ENCODE assay signal across 28 cellular contexts in the genomic region with DNA sequence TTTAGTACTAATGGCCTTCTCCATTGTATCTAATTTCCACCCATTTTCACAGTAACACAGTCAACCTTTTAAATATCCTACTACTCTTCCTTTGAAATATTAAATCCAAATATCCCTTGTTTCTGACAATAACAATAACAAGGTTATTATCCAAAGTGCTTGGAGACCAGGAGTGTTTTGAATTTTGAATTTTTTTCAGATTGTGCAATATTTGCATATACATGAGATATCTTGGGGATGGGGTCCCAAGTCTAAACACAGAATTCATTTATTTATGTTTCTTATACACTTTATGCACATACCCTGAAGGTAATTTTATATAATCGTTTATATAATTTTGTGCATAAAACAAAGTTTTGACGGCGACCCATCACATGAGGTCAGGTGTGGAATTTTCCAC. TPM values are rescaled to one million over a fixed set of nuclear protein-coding genes. Genes with fewer than 3 reads are reported as not detected.
DNase-seq lines count a peak whose midpoint lies in the region; ATAC-seq, FAIRE-seq and TF ChIP-seq lines count a peak whose summit lies in the region.
"Had no signal": no experiment of that assay in that cellular context is flagged by ENCODE, and none has a peak within 500 bp of the region (broad histone marks: within the 10 kb centered on the region; RNA-seq: fewer than 3 reads in every experiment).

No MANE protein-coding gene starts in this region.

- DNase-seq in activated T-cell treated with anti-CD3 and anti-CD28 coated beads, Interleukin-2, amount 50 U/mL, for 72 hours = no peak
- DNase-seq in activated T-cell treated with anti-CD3 and anti-CD28 coated beads, Interleukin-2, amount 50 U/mL, for 48 hours = no peak
- no peak for DNase-seq in HepG2 (ENCODE audit: low spot score)
- DNase-seq in right lobe of liver = no peak
- DNase-seq in central memory CD8-positive, alpha-beta T cell (ENCODE audit: low spot score in 2 of 2) = no peak
- no peak for DNase-seq in GM20000 (ENCODE audit: low spot score)
- DNase-seq: AML-193; Caco-2; Calu3; CD4-positive, alpha-beta T cell; CD8-positive, alpha-beta T cell; DMS 273 treated with DMSO at 0.1 percent for 48 hours; DMS153; DMS53; DMS79; DND-41; EL; GDM1 had no signal

- H3K27ac ChIP-seq in HepG2 (ENCODE audit: extremely low read length, insufficient read depth, low read length) (no peak overlapping the region), right lobe of liver (no peak overlapping the region)
- H3K27ac ChIP-seq: 22Rv1; A549; BLaER1 treated with 17β-estradiol and CSF1 and Interleukin-3, amounts not matched to agents 10 nM and 100 nM; C4-2B had no signal

- intact Hi-C loops in HepG2 (cut with micrococcal nuclease; ENCODE audit: unreplicated experiment) (no loop called here), right lobe of liver (cut with DNase I) (no loop called here)

- no peak overlapping the region for H2AFZ ChIP-seq in HepG2 (ENCODE audit: low read length)

- TF ChIP-seq CTCF in HepG2 (CRISPR knock-in tag; IDR thresholded peaks at IDR 0.05) = no peak
- TF ChIP-seq CTCF in right lobe of liver (IDR thresholded peaks at IDR 0.05) = no peak
- TF ChIP-seq CTCF in GM20000 (IDR thresholded peaks at IDR 0.05; ENCODE audit: extremely low read depth, missing control alignments) = no peak

- peak overlapping the region; percentile 27 for H3K27ac Mint-ChIP-seq in activated T-cell treated with anti-CD3 and anti-CD28 coated beads, Interleukin-2, amount 50 U/mL, for 72 hours
- peak overlapping the region; percentile 49 for H3K27ac Mint-ChIP-seq in central memory CD8-positive, alpha-beta T cell (ENCODE audit: low read depth)
- H3K27ac Mint-ChIP-seq: B cell; CD4-positive, alpha-beta T cell; CD8-positive, alpha-beta T cell had no signal

- H3K4me1 ChIP-seq in HepG2 (ENCODE audit: insufficient read depth, low read length) (no peaks in the 10 kb centered on the region), right lobe of liver (no peaks in the 10 kb centered on the region)
- H3K4me1 ChIP-seq: A549, Caco-2 had no signal

- FAIRE-seq in HepG2 (lab: Jason Lieb, UNC) = no peak
- FAIRE-seq: A549, GM12878, GM12892, GM18507, GM19239 had no signal

- no TSS peak for BruUV-seq in HepG2 (replicated peaks; lab: Mats Ljungman, UMichigan)

- in situ Hi-C loops in HepG2 (cut with HindIII; ENCODE audit: extremely low pct_ligation_motif_present, low pct_unique_long_range_greater_than_20kb) = no loop called here

- POLR2A ChIA-PET in HepG2 (lab: Yijun Ruan, JAX) = no interaction called here

- TF ChIP-seq EP300 in HepG2 (IDR thresholded peaks at IDR 0.05; ENCODE audit: low read depth in 2 of 2, low read length in 2 of 2) (no peak), HepG2 (CRISPR knock-in tag; IDR thresholded peaks at IDR 0.05; ENCODE audit: borderline replicate concordance) (no peak)

- TF ChIP-seq POLR2A in HepG2 (IDR thresholded peaks at IDR 0.05; ENCODE audit: insufficient read depth in 1 of 2, low read depth in 2 of 2, low read length in 2 of 2) = no peak
- no peak for TF ChIP-seq POLR2A in right lobe of liver (IDR thresholded peaks at IDR 0.05)

- H3K79me2 ChIP-seq in HepG2 (ENCODE audit: insufficient read depth, low read length) = no peaks in the 10 kb centered on the region

- no peak overlapping the region for H3K4me3 Mint-ChIP-seq in activated T-cell treated with anti-CD3 and anti-CD28 coated beads, Interleukin-2, amount 50 U/mL, for 72 hours
- H3K4me3 Mint-ChIP-seq in central memory CD8-positive, alpha-beta T cell = no peak overlapping the region
- H3K4me3 Mint-ChIP-seq: B cell; CD4-positive, alpha-beta T cell; CD8-positive, alpha-beta T cell had no signal

- CTCF ChIA-PET in HepG2 (lab: Yijun Ruan, JAX; ENCODE audit: low intra/inter-chr PET ratio, low total read pairs) = no interaction called here

- peaks cover 0 to 2% of the 10 kb centered on the region in 2 donors for H3K36me3 Mint-ChIP-seq in activated T-cell treated with anti-CD3 and anti-CD28 coated beads, Interleukin-2, amount 50 U/mL, for 72 hours (ENCODE audit: insufficient read depth in 2 of 2)
- peaks cover 7% of the 10 kb centered on the region for H3K36me3 Mint-ChIP-seq in central memory CD8-positive, alpha-beta T cell (ENCODE audit: insufficient read depth)

- WGBS in HepG2 (ENCODE audit: low lambda C conversion rate) = 95% methylated on average over 3 of the region's 3 CpGs
- 95% methylated on average over 3 of the region's 3 CpGs for WGBS in right lobe of liver (ENCODE audit: insufficient coverage, low coverage, low lambda C conversion rate, missing lambda C conversion rate)

- no peak for ATAC-seq in activated T-cell treated with anti-CD3 and anti-CD28 coated beads, Interleukin-2, amount 50 U/mL, for 72 hours (replicated peaks in 1 of 2)
- no peak for ATAC-seq in HepG2
- ATAC-seq in right lobe of liver = no peak
- no peak for ATAC-seq in central memory CD8-positive, alpha-beta T cell (replicated peaks; ENCODE audit: extremely low read depth, poor library complexity, severe bottlenecking)
- ATAC-seq in GM18867 (IDR thresholded peaks at IDR 0.05; ENCODE audit: unreplicated experiment) = no peak
- ATAC-seq: A549; CD8-positive, alpha-beta T cell; GM12878 had no signal

- no peak overlapping the region for H3K9ac ChIP-seq in HepG2 (ENCODE audit: insufficient read depth, low read depth, low read length)
- H3K9ac ChIP-seq: BLaER1 treated with 17β-estradiol and CSF1 and Interleukin-3, amounts not matched to agents 10 nM and 100 nM had no signal

- H3K9me3 ChIP-seq in HepG2 (ENCODE audit: low read length) (no peaks in the 10 kb centered on the region), right lobe of liver (no peaks in the 10 kb centered on the region)
- H3K9me3 ChIP-seq: BLaER1 treated with 17β-estradiol and CSF1 and Interleukin-3, amounts not matched to agents 10 nM and 100 nM; Caco-2 had no signal

- no peak for TF ChIP-seq RAD21 in HepG2 (CRISPR knock-in tag; IDR thresholded peaks at IDR 0.05)

- H3K4me1 Mint-ChIP-seq in activated T-cell treated with anti-CD3 and anti-CD28 coated beads, Interleukin-2, amount 50 U/mL, for 72 hours (ENCODE audit: low read depth) = no peaks in the 10 kb centered on the region
- H3K4me1 Mint-ChIP-seq in central memory CD8-positive, alpha-beta T cell = no peaks in the 10 kb centered on the region
- H3K4me1 Mint-ChIP-seq: B cell had no signal

- H3K27me3 ChIP-seq in HepG2 (ENCODE audit: control insufficient read depth in 1 of 2, insufficient read depth in 2 of 2, low read length in 2 of 2) = no peaks in the 10 kb centered on the region
- no peaks in the 10 kb centered on the region for H3K27me3 ChIP-seq in right lobe of liver
- H3K27me3 ChIP-seq: BLaER1 treated with 17β-estradiol and CSF1 and Interleukin-3, amounts not matched to agents 10 nM and 100 nM had no signal

- no peaks in the 10 kb centered on the region for H4K20me1 ChIP-seq in HepG2 (ENCODE audit: insufficient read depth, low read length)

- no peaks in the 10 kb centered on the region for H3K9me3 Mint-ChIP-seq in activated T-cell treated with anti-CD3 and anti-CD28 coated beads, Interleukin-2, amount 50 U/mL, for 72 hours
- no peaks in the 10 kb centered on the region for H3K9me3 Mint-ChIP-seq in central memory CD8-positive, alpha-beta T cell
- H3K9me3 Mint-ChIP-seq: CD4-positive, alpha-beta T cell; CD8-positive, alpha-beta T cell had no signal

- H3K27me3 Mint-ChIP-seq in activated T-cell treated with anti-CD3 and anti-CD28 coated beads, Interleukin-2, amount 50 U/mL, for 72 hours (ENCODE audit: low read depth) = no peaks in the 10 kb centered on the region
- no peaks in the 10 kb centered on the region for H3K27me3 Mint-ChIP-seq in central memory CD8-positive, alpha-beta T cell
- H3K27me3 Mint-ChIP-seq: B cell; CD4-positive, alpha-beta T cell had no signal

- H3K4me3 ChIP-seq in HepG2 (replicated peaks in 1 of 3; ENCODE audit: insufficient read depth in 1 of 3, low read depth in 2 of 3, low read length in 3 of 3) = no peak overlapping the region
- H3K4me3 ChIP-seq in right lobe of liver = no peak overlapping the region
- H3K4me3 ChIP-seq: A549; BLaER1 treated with 17β-estradiol and CSF1 and Interleukin-3, amounts not matched to agents 10 nM and 100 nM; GM12878 had no signal

- no peak overlapping the region for H3K4me2 ChIP-seq in HepG2 (ENCODE audit: low read depth, low read length)
- H3K4me2 ChIP-seq: A549; BLaER1 treated with 17β-estradiol and CSF1 and Interleukin-3, amounts not matched to agents 10 nM and 100 nM had no signal

- H3K36me3 ChIP-seq in HepG2 (replicated peaks in 1 of 2; ENCODE audit: control insufficient read depth in 1 of 2, insufficient read depth in 2 of 2, low read length in 2 of 2) = peaks cover 1 to 7% of the 10 kb centered on the region in 2 experiments; a peak in 3 of 5 replicates
- H3K36me3 ChIP-seq in right lobe of liver = no peaks in the 10 kb centered on the region

TF ChIP-seq in HepG2, 621 proteins besides CTCF, POLR2A, EP300 and RAD21:
- TF ChIP-seq CEBPB (IDR thresholded peaks at IDR 0.05; ENCODE audit: borderline replicate concordance, low read depth, low read length) (peak; percentile 59), ZSCAN25 (CRISPR knock-in tag; IDR thresholded peaks at IDR 0.05) (no peak)
TF ChIP-seq in HepG2: peak in this region for 1.

RNA-seq across cellular contexts. Expression of a gene that starts 17.5 kb away (rescaled TPM):
- total RNA-seq in activated T-cell treated with anti-CD3 and anti-CD28 coated beads, Interleukin-2, amount 50 U/mL, for 72 hours = 10 to 100 TPM; 40.0 to 46.6 TPM
- total RNA-seq in HepG2 (2016; rRNA removed; fragmentation: Illumina TruSeq; extraction: Trizol) = 17.5 and 17.6 TPM in 2 replicates
- total RNA-seq in HepG2 (2016; cell fraction: cytosol; rRNA removed; fragmentation: Illumina TruSeq; extraction: Trizol; ENCODE audit: low read depth) = 3.8 and 4.1 TPM in 2 replicates
- total RNA-seq in HepG2 (2016; cell fraction: insoluble cytoplasmic fraction; rRNA removed; fragmentation: Illumina TruSeq; extraction: Trizol) = 14.9 and 16.7 TPM in 2 replicates
- 6.2 and 6.9 TPM in 2 replicates for total RNA-seq in HepG2 (2016; cell fraction: membrane; rRNA removed; fragmentation: Illumina TruSeq; extraction: Trizol)
- total RNA-seq in HepG2 (2016; cell fraction: nucleus; rRNA removed; fragmentation: Illumina TruSeq; extraction: Trizol) = 21.6 and 21.7 TPM in 2 replicates
- polyA plus RNA-seq in HepG2 (2011; rRNA removed) = 32.7 and 35.9 TPM in 2 replicates
- 29.2 and 38.0 TPM in 2 replicates for polyA plus RNA-seq in HepG2 (2011; cell fraction: cytosol; rRNA removed)
- polyA plus RNA-seq in HepG2 (2011; cell fraction: nucleus; rRNA removed) = 94.5 and 103 TPM in 2 replicates
- polyA plus RNA-seq in HepG2 (2012) = 17.8 and 20.9 TPM in 2 replicates
- 4.4 and 5.5 TPM in 2 replicates for polyA plus RNA-seq in HepG2 (2016; cell fraction: cytosol; fragmentation: Illumina TruSeq; extraction: Trizol; ENCODE audit: low read depth)
- 25.6 and 29.7 TPM in 2 replicates for polyA plus RNA-seq in HepG2 (2016; cell fraction: insoluble cytoplasmic fraction; fragmentation: Illumina TruSeq; extraction: Trizol; ENCODE audit: low read depth)
- polyA plus RNA-seq in HepG2 (2016; cell fraction: membrane; fragmentation: Illumina TruSeq; extraction: Trizol; ENCODE audit: low read depth) = 5.7 and 6.1 TPM in 2 replicates
- 56.4 and 59.5 TPM in 2 replicates for polyA plus RNA-seq in HepG2 (2016; cell fraction: nucleus; fragmentation: Illumina TruSeq; extraction: Trizol; ENCODE audit: insufficient read depth, low read depth)
- 39.7 and 110 TPM in 2 replicates for polyA minus RNA-seq in HepG2 (2011; rRNA and poly(A)+ RNA removed; ENCODE audit: low replicate concordance)
- 16.4 and 17.9 TPM in 2 replicates for polyA minus RNA-seq in HepG2 (2011; cell fraction: cytosol; rRNA and poly(A)+ RNA removed)
- polyA minus RNA-seq in HepG2 (2011; cell fraction: nucleus; rRNA and poly(A)+ RNA removed) = 36.8 and 45.8 TPM in 2 replicates
- total RNA-seq in right lobe of liver = 10 to 100 TPM; 16.2 to 27.8 (median 23.3) TPM
